30 cellular contexts compared by ENCODE assay signal in the genomic region with DNA sequence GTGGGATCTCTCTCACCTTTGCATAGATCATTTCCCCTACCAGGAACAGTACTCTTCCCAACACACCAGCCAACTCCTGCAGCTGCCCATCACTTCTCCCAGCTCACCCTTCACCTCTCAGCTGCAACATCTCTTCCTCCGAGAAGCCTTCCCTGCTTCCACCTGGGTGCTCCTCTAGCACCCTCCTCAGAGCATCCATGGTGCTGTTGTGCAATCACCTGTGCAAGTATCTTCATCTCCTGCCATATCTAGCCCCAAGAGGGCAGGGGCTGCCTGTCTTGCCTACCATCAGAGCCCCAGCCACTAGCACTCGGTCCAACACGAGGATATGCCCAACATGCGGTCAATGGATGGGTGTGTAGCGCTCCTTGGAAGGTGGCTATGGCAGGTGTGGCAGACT.
"Had no signal": no experiment of that assay in that cellular context is flagged by ENCODE, and none has a peak within 500 bp of the region (broad histone marks: within the 10 kb centered on the region; RNA-seq: fewer than 3 reads in every experiment).

No MANE protein-coding gene starts in this region.

- H3K27me3 ChIP-seq: neural progenitor cell, neutrophil, ovary, spleen, suprapubic skin, testis, tibial artery, transverse colon, upper lobe of right lung, uterus had no signal

- H3K4me1 ChIP-seq: neural progenitor cell, parathyroid adenoma, psoas muscle, suprapubic skin, testis, transverse colon, uterus had no signal

- H3K79me2 ChIP-seq: parathyroid adenoma had no signal

- H3K9me3 ChIP-seq: neutrophil, ovary, psoas muscle, spleen, suprapubic skin, testis, tibial artery, transverse colon, upper lobe of right lung, uterus had no signal

- H3K4me3 ChIP-seq: neural progenitor cell, ovary, psoas muscle, skin epidermis, smooth muscle cell, spleen, suprapubic skin, testis, tibial artery, transverse colon, upper lobe of right lung, uterus had no signal

- H3K36me3 ChIP-seq: neural progenitor cell, neutrophil, ovary, spleen, suprapubic skin, tibial artery, transverse colon, upper lobe of right lung, uterus had no signal

- H3K4me2 ChIP-seq: neural progenitor cell, smooth muscle cell had no signal

- H2AFZ ChIP-seq: neural progenitor cell, parathyroid adenoma had no signal

- H3K9ac ChIP-seq: neural progenitor cell, parathyroid adenoma had no signal

- ATAC-seq: naive thymus-derived CD4-positive, alpha-beta T cell; natural killer cell; psoas muscle; sciatic nerve; stimulated activated memory B cell treated with anti-CD40 and anti-IgM and Interleukin-4, amounts not matched to agents 10 μg/mL and 1 μg/mL and 100 μg/mL, for 72 hours; stimulated activated naive CD8-positive, alpha-beta T cell treated with anti-CD3 and anti-CD28 coated beads, Interleukin-15, amount 100 ng/mL, for 72 hours; stimulated activated naive CD8-positive, alpha-beta T cell treated with anti-CD3 and anti-CD28 coated beads, Interleukin-15, Interleukin-2, amounts not matched to agents 100 U/mL and 50 U/mL, for 24 hours; upper lobe of right lung had no signal

- DNase-seq: naive thymus-derived CD4-positive, alpha-beta T cell; natural killer cell; nucleus accumbens; ovary; posterior cingulate gyrus; psoas muscle; right cardiac atrium; spleen; stimulated activated CD4-positive, alpha-beta T cell treated with anti-CD3 and anti-CD28 coated beads, Interleukin-12 subunit alpha, Interleukin-12 subunit beta, amount 100 ng/mL, for 4 hours; stimulated activated CD4-positive, alpha-beta T cell treated with anti-CD3 and anti-CD28 coated beads, Interleukin-1b, Interleukin-23, amount 100 ng/mL, for 48 hours; stimulated activated CD4-positive, alpha-beta T cell treated with anti-CD3 and anti-CD28 coated beads, Interleukin-4, amount 100 ng/mL, for 1 hour; stimulated activated CD4-positive, alpha-beta T cell treated with anti-CD3 and anti-CD28 coated beads, Interleukin-4, amount 100 ng/mL, for 4 hours; stimulated activated CD8-positive, alpha-beta memory T cell treated with anti-CD3 and anti-CD28 coated beads, Interleukin-4, amount 100 ng/mL, for 48 hours; stimulated activated naive CD4-positive, alpha-beta T cell; stimulated activated naive CD8-positive, alpha-beta T cell treated with anti-CD3 and anti-CD28 coated beads, Interleukin-15, amount 100 ng/mL, for 72 hours; stimulated activated naive CD8-positive, alpha-beta T cell treated with anti-CD3 and anti-CD28 coated beads, Interleukin-15, Interleukin-2, amounts not matched to agents 100 U/mL and 50 U/mL, for 24 hours; substantia nigra; testis; tibial artery; transverse colon; upper lobe of right lung; uterus had no signal

- H3K27ac ChIP-seq: neural progenitor cell, neutrophil, ovary, parathyroid adenoma, psoas muscle, skin epidermis, spleen, suprapubic skin, testis, tibial artery, transverse colon, upper lobe of right lung, uterus had no signal
